In the genomic region with DNA sequence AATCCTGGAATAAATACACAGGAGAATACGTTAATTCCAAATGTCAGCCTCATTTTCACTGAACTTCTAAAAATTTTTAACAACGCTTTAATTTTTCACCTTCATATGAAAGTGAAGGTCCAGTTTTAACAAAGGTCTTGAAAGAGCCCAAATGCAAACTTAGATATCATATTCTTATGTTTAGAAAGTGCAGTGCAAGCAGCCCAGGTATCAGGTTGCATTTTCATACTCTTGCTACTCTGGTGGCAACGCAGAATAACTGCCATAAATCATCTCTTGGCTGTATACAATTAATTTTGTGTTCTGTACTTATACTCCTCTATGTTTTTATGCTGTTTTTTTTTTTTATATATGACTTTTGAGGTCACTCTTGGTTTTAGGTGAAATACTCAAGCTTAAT, we compare ENCODE assay signal across 26 cellular contexts.
"Had no signal": no experiment of that assay in that cellular context is flagged by ENCODE, and none has a peak within 500 bp of the region (broad histone marks: within the 10 kb centered on the region; RNA-seq: fewer than 3 reads in every experiment).

No MANE protein-coding gene starts in this region.

- DNase-seq: activated CD4-positive, alpha-beta T cell treated with anti-CD3 and anti-CD28 coated beads, Interleukin-2, amount 10 ng/mL, durations not matched to agents 24 days and 14 days; activated CD4-positive, alpha-beta T cell treated with anti-CD3 and anti-CD28 coated beads, Interleukin-2, amount 50 U/mL, for 48 hours; activated CD8-positive, alpha-beta T cell treated with anti-CD3 and anti-CD28 coated beads, Interleukin-2, amount 10 ng/mL, durations not matched to agents 7 days and 5 days; activated gamma-delta T cell; activated naive CD4-positive, alpha-beta T cell treated with Interleukin-2 at 50 U/mL for 16 hours; activated naive CD8-positive, alpha-beta T cell treated with anti-CD3 and anti-CD28 coated beads, Interleukin-2, amount 10 ng/mL, durations not matched to agents 7 days and 5 days; activated T-cell treated with anti-CD3 and anti-CD28 coated beads, Interleukin-2, amount 50 U/mL, for 24 hours; amygdala; colonic mucosa; Karpas-422; NCI-H1048; NCI-H1436; NCI-H1694; NCI-H1930; NCI-H2081 treated with DMSO at 0.1 percent for 48 hours; NCI-H510A; NK-92 treated with Interleukin-12 subunit alpha and Interleukin-12 subunit beta, amount 100 ng/mL, for 24 hours; PC-3; Peyer's patch; RPMI8226; SHP77 treated with DMSO at 0.1 percent for 48 hours; SK-N-SH had no signal

- H3K27ac ChIP-seq: ascending aorta, cardiac muscle cell, colonic mucosa, Peyer's patch, SJSA1 had no signal

- ATAC-seq: activated CD8-positive, alpha-beta T cell treated with anti-CD3 and anti-CD28 coated beads, Interleukin-2, amount 10 ng/mL, durations not matched to agents 7 days and 5 days; K562; PC-3 had no signal
